In the genomic region with DNA sequence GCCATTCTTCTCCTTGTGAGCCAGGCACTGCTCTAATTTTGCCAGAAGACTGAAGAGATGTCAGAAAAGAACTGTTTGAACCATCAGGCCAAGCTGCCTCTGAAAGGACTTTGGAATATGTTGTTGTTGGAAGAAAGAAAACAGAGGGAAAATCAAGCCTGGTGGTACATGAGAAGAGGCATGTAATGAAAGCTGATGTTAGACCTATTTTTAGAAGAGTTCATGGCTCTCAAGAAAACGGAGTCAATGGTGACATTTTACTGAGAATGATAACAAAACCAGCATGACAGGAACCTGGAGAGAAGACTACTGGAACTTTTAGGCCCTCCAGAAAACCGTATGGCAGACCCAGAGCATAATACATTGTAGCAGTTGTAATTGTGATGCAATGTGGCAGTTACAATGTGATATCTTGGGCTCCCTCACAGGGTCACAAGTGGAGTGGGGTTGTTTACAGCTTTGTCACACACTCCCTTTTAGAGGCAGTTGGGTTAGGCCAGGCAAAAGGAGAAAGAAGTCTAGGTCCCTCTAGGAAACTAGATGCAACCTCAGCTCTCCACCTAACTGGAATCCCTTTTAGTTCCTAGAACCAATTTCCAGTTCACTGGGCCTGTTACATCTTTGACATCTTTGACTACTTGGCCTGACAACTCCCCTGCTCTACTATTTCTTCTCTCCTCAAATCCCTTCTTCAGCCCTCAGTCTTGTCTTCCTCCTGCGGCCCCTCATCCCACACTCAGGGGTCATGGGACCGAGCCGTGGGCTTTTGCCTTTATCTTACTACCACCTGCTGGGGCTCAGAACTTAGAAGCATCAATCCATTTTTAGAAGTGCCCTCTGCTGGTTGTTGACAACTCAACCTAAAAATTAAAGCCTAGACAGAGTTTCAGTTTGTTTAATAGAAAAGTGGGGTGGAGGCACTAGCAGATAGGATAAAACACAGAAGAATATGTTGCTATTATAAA, we compare ENCODE assay signal across 8 cellular contexts.
DNase-seq lines count a peak whose midpoint lies in the region; ATAC-seq and TF ChIP-seq lines count a peak whose summit lies in the region.

No MANE protein-coding gene starts in this region.

- no peak overlapping the region for H3K4me3 Mint-ChIP-seq in activated CD8-positive, alpha-beta memory T cell treated with anti-CD3 and anti-CD28 coated beads, Interleukin-2, amount 10 ng/mL, durations not matched to agents 7 days and 5 days

- no peaks in the 10 kb centered on the region for H3K36me3 ChIP-seq in suprapubic skin

- H3K4me1 ChIP-seq in suprapubic skin, result peaks cover 10% of the 10 kb centered on the region

- no peak for TF ChIP-seq EP300 in suprapubic skin (IDR thresholded peaks at IDR 0.05)

- no peak for DNase-seq in activated CD8-positive, alpha-beta memory T cell treated with anti-CD3 and anti-CD28 coated beads, Interleukin-2, amount 10 ng/mL, durations not matched to agents 7 days and 5 days
- no peak for DNase-seq in activated CD8-positive, alpha-beta memory T cell treated with anti-CD3 and anti-CD28 coated beads for 24 hours
- peak; percentile 32 for DNase-seq in SW480 (ENCODE audit: low spot score)
- peak in 1 of 2 donors; percentile 54 for DNase-seq in foreskin fibroblast
- DNase-seq in activated effector memory CD4-positive, alpha-beta T cell treated with anti-CD3 and anti-CD28 coated beads, Interleukin-2, amount 50 U/mL, for 16 hours, result no peak
- DNase-seq in suprapubic skin (ENCODE audit: low spot score in 2 of 2), result no peak

- no peak overlapping the region for H3K27ac ChIP-seq in suprapubic skin

- peak overlapping the region; percentile 37 for H3K27ac Mint-ChIP-seq in activated CD8-positive, alpha-beta memory T cell treated with anti-CD3 and anti-CD28 coated beads, Interleukin-2, amount 10 ng/mL, durations not matched to agents 7 days and 5 days

- 53% methylated on average over 5 of the region's 5 CpGs for WGBS in suprapubic skin

- H3K4me3 ChIP-seq in foreskin fibroblast (ENCODE audit: low read depth in 1 of 2, low read length in 2 of 2) (no peak overlapping the region), suprapubic skin (no peak overlapping the region)

- H3K9me3 ChIP-seq in suprapubic skin, result no peaks in the 10 kb centered on the region

- TF ChIP-seq CTCF in foreskin fibroblast (IDR thresholded peaks at IDR 0.05; ENCODE audit: low read depth, low read length) (peak; percentile 40), suprapubic skin (IDR thresholded peaks at IDR 0.05) (no peak)

- CTCF ChIA-PET in activated CD8-positive, alpha-beta memory T cell treated with anti-CD3 and anti-CD28 coated beads, Interleukin-2, amount 10 ng/mL, durations not matched to agents 7 days and 5 days (lab: Charles Lee), result interaction anchor here (0.7 to 3.6 kb wide), 16 partner anchors 9 to 677 kb away, joined by 3 to 31 read pairs (median 4); partner anchors contain the start of gene RCL1

- H3K27me3 Mint-ChIP-seq in activated CD8-positive, alpha-beta memory T cell treated with anti-CD3 and anti-CD28 coated beads, Interleukin-2, amount 10 ng/mL, durations not matched to agents 7 days and 5 days, result no peaks in the 10 kb centered on the region

- peak; percentile 79 for ATAC-seq in activated CD8-positive, alpha-beta memory T cell treated with anti-CD3 and anti-CD28 coated beads, Interleukin-2, amount 10 ng/mL, durations not matched to agents 7 days and 5 days
- peak; percentile 63 for ATAC-seq in HG02678 (IDR thresholded peaks at IDR 0.05; ENCODE audit: unreplicated experiment)
- ATAC-seq in GM21528 (IDR thresholded peaks at IDR 0.05; ENCODE audit: low FRiP score, unreplicated experiment), result no peak

- H3K9me3 Mint-ChIP-seq in activated CD8-positive, alpha-beta memory T cell treated with anti-CD3 and anti-CD28 coated beads, Interleukin-2, amount 10 ng/mL, durations not matched to agents 7 days and 5 days (ENCODE audit: low read depth), result peaks cover 7% of the 10 kb centered on the region

- no peaks in the 10 kb centered on the region for H3K27me3 ChIP-seq in suprapubic skin

- H3K36me3 Mint-ChIP-seq in activated CD8-positive, alpha-beta memory T cell treated with anti-CD3 and anti-CD28 coated beads, Interleukin-2, amount 10 ng/mL, durations not matched to agents 7 days and 5 days, result peaks cover 9% of the 10 kb centered on the region

- no peak for TF ChIP-seq POLR2A in suprapubic skin (IDR thresholded peaks at IDR 0.05)

- peaks cover 32% of the 10 kb centered on the region for H3K4me1 Mint-ChIP-seq in activated CD8-positive, alpha-beta memory T cell treated with anti-CD3 and anti-CD28 coated beads, Interleukin-2, amount 10 ng/mL, durations not matched to agents 7 days and 5 days
